24 cellular contexts compared by ENCODE assay signal in genomic region chr22:31377609-31378008, GRCh38.
"Had no signal": no experiment of that assay in that cellular context is flagged by ENCODE, and none has a peak within 500 bp of the region (broad histone marks: within the 10 kb centered on the region; RNA-seq: fewer than 3 reads in every experiment).

No MANE protein-coding gene starts in this region.

- H3K27me3 ChIP-seq: gastrocnemius medialis, stomach, suprapubic skin, tibial nerve had no signal

- H3K4me2 ChIP-seq: smooth muscle cell had no signal

- H3K79me2 ChIP-seq: parathyroid adenoma had no signal

- H3K4me1 Mint-ChIP-seq: activated T-helper 17 cell treated with anti-CD3 and anti-CD28 coated beads, Interleukin-2, amount 50 U/mL, for 72 hours; stimulated activated memory B cell treated with anti-CD40 and anti-IgM and Interleukin-4, amounts not matched to agents 10 μg/mL and 1 μg/mL and 100 μg/mL, for 72 hours; T-cell had no signal

- H3K36me3 ChIP-seq: gastrocnemius medialis, stomach, suprapubic skin, tibial nerve had no signal

- H3K36me3 Mint-ChIP-seq: activated naive CD8-positive, alpha-beta T cell; natural killer cell treated with Interleukin-12 subunit alpha and Interleukin-12 subunit beta and Interleukin-15 and Interleukin-18, amount 100 ng/mL, for 72 hours; stimulated activated memory B cell treated with anti-CD40 and anti-IgM and Interleukin-4, amounts not matched to agents 10 μg/mL and 1 μg/mL and 100 μg/mL, for 72 hours; T-cell had no signal

- H2AFZ ChIP-seq: parathyroid adenoma had no signal

- H3K4me3 Mint-ChIP-seq: activated CD8-positive, alpha-beta T cell treated with anti-CD3 and anti-CD28 coated beads, Interleukin-2, amount 10 ng/mL, durations not matched to agents 7 days and 5 days; activated naive CD8-positive, alpha-beta T cell; activated T-helper 17 cell treated with anti-CD3 and anti-CD28 coated beads, Interleukin-2, amount 50 U/mL, for 72 hours; dendritic cell treated with granulocyte-macrophage colony-stimulating factor and Interleukin-4, amounts not matched to agents 40 ng/mL and 50 ng/mL, for 4 days; natural killer cell treated with Interleukin-12 subunit alpha and Interleukin-12 subunit beta and Interleukin-15 and Interleukin-18, amount 100 ng/mL, for 72 hours; stimulated activated memory B cell treated with anti-CD40 and anti-IgM and Interleukin-4, amounts not matched to agents 10 μg/mL and 1 μg/mL and 100 μg/mL, for 72 hours; T-cell had no signal

- H3K27me3 Mint-ChIP-seq: activated naive CD8-positive, alpha-beta T cell; activated T-helper 17 cell treated with anti-CD3 and anti-CD28 coated beads, Interleukin-2, amount 50 U/mL, for 72 hours; dendritic cell treated with granulocyte-macrophage colony-stimulating factor and Interleukin-4, amounts not matched to agents 40 ng/mL and 50 ng/mL, for 4 days; natural killer cell treated with Interleukin-12 subunit alpha and Interleukin-12 subunit beta and Interleukin-15 and Interleukin-18, amount 100 ng/mL, for 72 hours; T-cell had no signal

- DNase-seq: activated CD4-positive, alpha-beta T cell treated with anti-CD3 and anti-CD28 coated beads for 1 hour; activated CD4-positive, alpha-beta T cell treated with anti-CD3 and anti-CD28 coated beads, Interleukin-2, amount 50 U/mL, for 1 hour; activated CD8-positive, alpha-beta T cell treated with anti-CD3 and anti-CD28 coated beads, Interleukin-2, amount 10 ng/mL, durations not matched to agents 7 days and 5 days; activated T-cell treated with anti-CD3 and anti-CD28 coated beads, Interleukin-2, amount 50 U/mL, for 1 hour; cerebellar nuclear complex; effector CD8-positive, alpha-beta T cell; gastrocnemius medialis; islet precursor cell; left colon; nucleus accumbens; stimulated activated CD4-positive, alpha-beta T cell treated with anti-CD3 and anti-CD28 coated beads, Interleukin-15, amount 100 ng/mL, for 24 hours; stomach; T-cell had no signal

- H3K4me3 ChIP-seq: gastrocnemius medialis, lung, smooth muscle cell, stomach, suprapubic skin, tibial nerve had no signal

- H3K4me1 ChIP-seq: gastrocnemius medialis, parathyroid adenoma, stomach, suprapubic skin had no signal

- H3K9me3 Mint-ChIP-seq: activated T-helper 17 cell treated with anti-CD3 and anti-CD28 coated beads, Interleukin-2, amount 50 U/mL, for 72 hours; dendritic cell treated with granulocyte-macrophage colony-stimulating factor and Interleukin-4, amounts not matched to agents 40 ng/mL and 50 ng/mL, for 4 days; natural killer cell treated with Interleukin-12 subunit alpha and Interleukin-12 subunit beta and Interleukin-15 and Interleukin-18, amount 100 ng/mL, for 72 hours; stimulated activated memory B cell treated with anti-CD40 and anti-IgM and Interleukin-4, amounts not matched to agents 10 μg/mL and 1 μg/mL and 100 μg/mL, for 72 hours; T-cell had no signal

- H3K9me3 ChIP-seq: gastrocnemius medialis, stomach, suprapubic skin, tibial nerve had no signal

- H3K27ac ChIP-seq: gastrocnemius medialis, parathyroid adenoma, stomach, suprapubic skin, tibial nerve had no signal

- ATAC-seq: activated CD8-positive, alpha-beta T cell treated with anti-CD3 and anti-CD28 coated beads, Interleukin-2, amount 10 ng/mL, durations not matched to agents 7 days and 5 days; activated T-helper 17 cell treated with anti-CD3 and anti-CD28 coated beads, Interleukin-2, amount 50 U/mL, for 72 hours; gastrocnemius medialis; left colon; natural killer cell treated with Interleukin-12 subunit alpha and Interleukin-12 subunit beta and Interleukin-15 and Interleukin-18, amount 100 ng/mL, for 72 hours; sciatic nerve; stimulated activated memory B cell treated with anti-CD40 and anti-IgM and Interleukin-4, amounts not matched to agents 10 μg/mL and 1 μg/mL and 100 μg/mL, for 72 hours; T-cell had no signal

- H3K9ac ChIP-seq: parathyroid adenoma had no signal

- H3K27ac Mint-ChIP-seq: activated CD8-positive, alpha-beta T cell treated with anti-CD3 and anti-CD28 coated beads, Interleukin-2, amount 10 ng/mL, durations not matched to agents 7 days and 5 days; activated naive CD8-positive, alpha-beta T cell; dendritic cell treated with granulocyte-macrophage colony-stimulating factor and Interleukin-4, amounts not matched to agents 40 ng/mL and 50 ng/mL, for 4 days; natural killer cell treated with Interleukin-12 subunit alpha and Interleukin-12 subunit beta and Interleukin-15 and Interleukin-18, amount 100 ng/mL, for 72 hours; stimulated activated memory B cell treated with anti-CD40 and anti-IgM and Interleukin-4, amounts not matched to agents 10 μg/mL and 1 μg/mL and 100 μg/mL, for 72 hours; T-cell had no signal
